In genomic region chr10:24440817-24441790, GRCh38 we compare ENCODE assay signal across 1 cellular context.
A peak's percentile ranks its signal among the peaks of the same experiment; 100 is the strongest.
TF ChIP-seq lines count a peak whose summit lies in the region.

No MANE protein-coding gene starts in this region.

TF ChIP-seq in IMR-90, 13 proteins besides CTCF, POLR2A, EP300 and RAD21:
- TF ChIP-seq USF2 (IDR thresholded peaks at IDR 0.05; ENCODE audit: low read depth, low read length) = no peak
- no peak for TF ChIP-seq MXI1 (IDR thresholded peaks at IDR 0.05; ENCODE audit: borderline replicate concordance, low read depth, low read length)
- no peak for TF ChIP-seq CEBPB (IDR thresholded peaks at IDR 0.05; ENCODE audit: low read depth, low read length)
- TF ChIP-seq SMC3 (IDR thresholded peaks at IDR 0.05; ENCODE audit: low read depth, low read length) = no peak
- no peak for TF ChIP-seq MAZ (IDR thresholded peaks at IDR 0.05; ENCODE audit: borderline replicate concordance, low read depth, low read length)
- TF ChIP-seq RCOR1 (IDR thresholded peaks at IDR 0.05; ENCODE audit: insufficient replicate concordance, low read length) = no peak
- no peak for TF ChIP-seq RFX5 (IDR thresholded peaks at IDR 0.05; ENCODE audit: low read depth, low read length)
- 0 out of 2 replicates have a peak, but pooled peaks have one; percentile 18 for TF ChIP-seq BHLHE40 (IDR thresholded peaks at IDR 0.05; ENCODE audit: low read depth, low read length)
- TF ChIP-seq NFE2L2 (IDR thresholded peaks at IDR 0.05; ENCODE audit: low read depth, low read length) = no peak
- no peak for TF ChIP-seq MAFK (IDR thresholded peaks at IDR 0.05; ENCODE audit: low read depth, low read length)
- TF ChIP-seq FOS (IDR thresholded peaks at IDR 0.05; ENCODE audit: low read depth, low read length) = 0 out of 2 replicates have a peak, but pooled peaks have one; percentile 15
- TF ChIP-seq ELK1 (IDR thresholded peaks at IDR 0.05; ENCODE audit: borderline replicate concordance, low read depth, low read length) = no peak
- no peak for TF ChIP-seq CHD1 (IDR thresholded peaks at IDR 0.05; ENCODE audit: low read depth, low read length)
